ENCODE assay signal across 30 cellular contexts in the genomic region with DNA sequence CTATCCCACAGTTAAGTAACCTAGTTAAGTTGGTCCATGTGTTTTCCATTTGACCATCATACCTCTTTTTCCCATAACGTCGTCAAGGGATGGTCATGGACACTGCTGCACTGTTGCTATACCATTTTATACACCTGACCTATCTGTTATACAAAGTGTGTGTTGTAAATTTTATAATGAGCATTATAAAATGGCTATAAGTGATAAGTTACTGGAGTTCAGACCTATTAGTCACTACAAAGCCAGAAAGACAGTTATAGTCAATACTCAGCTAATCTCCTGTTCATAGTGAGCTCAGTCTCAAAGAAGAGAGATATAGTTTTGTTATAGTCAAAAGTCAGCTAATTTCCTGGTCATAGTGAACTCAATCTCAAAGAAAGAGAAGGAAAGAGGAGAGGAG.
"Had no signal": no experiment of that assay in that cellular context is flagged by ENCODE, and none has a peak within 500 bp of the region (broad histone marks: within the 10 kb centered on the region; RNA-seq: fewer than 3 reads in every experiment).

No MANE protein-coding gene starts in this region.

- H3K79me2 ChIP-seq: parathyroid adenoma had no signal

- H3K9ac ChIP-seq: neural progenitor cell, parathyroid adenoma had no signal

- DNase-seq: natural killer cell; occipital lobe; ovary; posterior cingulate gyrus; psoas muscle; right cardiac atrium; right lobe of liver; sigmoid colon; spleen; stimulated activated CD4-positive, alpha-beta T cell treated with anti-CD3 and anti-CD28 coated beads, Interleukin-12 subunit alpha, Interleukin-12 subunit beta, amount 100 ng/mL, for 4 hours; stimulated activated CD4-positive, alpha-beta T cell treated with anti-CD3 and anti-CD28 coated beads, Interleukin-1b, Interleukin-23, amount 100 ng/mL, for 48 hours; stimulated activated CD4-positive, alpha-beta T cell treated with anti-CD3 and anti-CD28 coated beads, Interleukin-4, amount 100 ng/mL, for 1 hour; stimulated activated CD4-positive, alpha-beta T cell treated with anti-CD3 and anti-CD28 coated beads, Interleukin-4, amount 100 ng/mL, for 4 hours; stimulated activated CD8-positive, alpha-beta memory T cell treated with anti-CD3 and anti-CD28 coated beads, Interleukin-4, amount 100 ng/mL, for 48 hours; stimulated activated naive CD4-positive, alpha-beta T cell; stimulated activated naive CD8-positive, alpha-beta T cell treated with anti-CD3 and anti-CD28 coated beads, Interleukin-15, amount 100 ng/mL, for 72 hours; stimulated activated naive CD8-positive, alpha-beta T cell treated with anti-CD3 and anti-CD28 coated beads, Interleukin-15, Interleukin-2, amounts not matched to agents 100 U/mL and 50 U/mL, for 24 hours; substantia nigra; testis; tibial artery; transverse colon; upper lobe of left lung had no signal

- H3K4me3 Mint-ChIP-seq: natural killer cell; nephron; neural progenitor cell; stimulated activated memory B cell treated with anti-CD40 and anti-IgM and Interleukin-4, amounts not matched to agents 10 μg/mL and 1 μg/mL and 100 μg/mL, for 72 hours; stimulated activated naive CD8-positive, alpha-beta T cell treated with anti-CD3 and anti-CD28 coated beads, Interleukin-15, amount 100 ng/mL, for 72 hours had no signal

- H3K4me1 ChIP-seq: parathyroid adenoma, psoas muscle, right lobe of liver, spleen, testis, tibial artery, upper lobe of left lung had no signal

- H3K9me3 Mint-ChIP-seq: natural killer cell; nephron; neural progenitor cell; stimulated activated memory B cell treated with anti-CD40 and anti-IgM and Interleukin-4, amounts not matched to agents 10 μg/mL and 1 μg/mL and 100 μg/mL, for 72 hours; stimulated activated naive CD8-positive, alpha-beta T cell treated with anti-CD3 and anti-CD28 coated beads, Interleukin-15, amount 100 ng/mL, for 72 hours had no signal

- H3K27me3 ChIP-seq: neural progenitor cell, ovary, right lobe of liver, sigmoid colon, testis, tibial artery, transverse colon, upper lobe of left lung, vagina had no signal

- H3K9me3 ChIP-seq: ovary, psoas muscle, right lobe of liver, sigmoid colon, spleen, suprapubic skin, testis, tibial artery, transverse colon, upper lobe of left lung, vagina had no signal

- H3K36me3 ChIP-seq: neural progenitor cell, ovary, right lobe of liver, sigmoid colon, spleen, suprapubic skin, tibial artery, transverse colon, upper lobe of left lung, vagina had no signal

- H3K36me3 Mint-ChIP-seq: natural killer cell; neural progenitor cell; stimulated activated memory B cell treated with anti-CD40 and anti-IgM and Interleukin-4, amounts not matched to agents 10 μg/mL and 1 μg/mL and 100 μg/mL, for 72 hours had no signal

- ATAC-seq: natural killer cell; psoas muscle; right cardiac atrium; right lobe of liver; stimulated activated memory B cell treated with anti-CD40 and anti-IgM and Interleukin-4, amounts not matched to agents 10 μg/mL and 1 μg/mL and 100 μg/mL, for 72 hours; stimulated activated naive CD8-positive, alpha-beta T cell treated with anti-CD3 and anti-CD28 coated beads, Interleukin-15, amount 100 ng/mL, for 72 hours; stimulated activated naive CD8-positive, alpha-beta T cell treated with anti-CD3 and anti-CD28 coated beads, Interleukin-15, Interleukin-2, amounts not matched to agents 100 U/mL and 50 U/mL, for 24 hours had no signal

- H3K4me1 Mint-ChIP-seq: natural killer cell; stimulated activated memory B cell treated with anti-CD40 and anti-IgM and Interleukin-4, amounts not matched to agents 10 μg/mL and 1 μg/mL and 100 μg/mL, for 72 hours; stimulated activated naive CD8-positive, alpha-beta T cell treated with anti-CD3 and anti-CD28 coated beads, Interleukin-15, amount 100 ng/mL, for 72 hours had no signal

- H3K27ac Mint-ChIP-seq: natural killer cell; nephron; neural progenitor cell; progenitor cell of endocrine pancreas; stimulated activated memory B cell treated with anti-CD40 and anti-IgM and Interleukin-4, amounts not matched to agents 10 μg/mL and 1 μg/mL and 100 μg/mL, for 72 hours; stimulated activated naive CD8-positive, alpha-beta T cell treated with anti-CD3 and anti-CD28 coated beads, Interleukin-15, amount 100 ng/mL, for 72 hours had no signal

- H2AFZ ChIP-seq: neural progenitor cell, parathyroid adenoma had no signal

- H3K4me2 ChIP-seq: neural progenitor cell, smooth muscle cell had no signal

- H3K27ac ChIP-seq: neural progenitor cell, ovary, parathyroid adenoma, psoas muscle, right lobe of liver, sigmoid colon, spleen, suprapubic skin, testis, tibial artery, transverse colon, upper lobe of left lung, vagina had no signal

- H3K4me3 ChIP-seq: neural progenitor cell, ovary, psoas muscle, right lobe of liver, sigmoid colon, smooth muscle cell, spleen, suprapubic skin, testis, tibial artery, transverse colon, upper lobe of left lung, vagina had no signal
